In the genomic region with DNA sequence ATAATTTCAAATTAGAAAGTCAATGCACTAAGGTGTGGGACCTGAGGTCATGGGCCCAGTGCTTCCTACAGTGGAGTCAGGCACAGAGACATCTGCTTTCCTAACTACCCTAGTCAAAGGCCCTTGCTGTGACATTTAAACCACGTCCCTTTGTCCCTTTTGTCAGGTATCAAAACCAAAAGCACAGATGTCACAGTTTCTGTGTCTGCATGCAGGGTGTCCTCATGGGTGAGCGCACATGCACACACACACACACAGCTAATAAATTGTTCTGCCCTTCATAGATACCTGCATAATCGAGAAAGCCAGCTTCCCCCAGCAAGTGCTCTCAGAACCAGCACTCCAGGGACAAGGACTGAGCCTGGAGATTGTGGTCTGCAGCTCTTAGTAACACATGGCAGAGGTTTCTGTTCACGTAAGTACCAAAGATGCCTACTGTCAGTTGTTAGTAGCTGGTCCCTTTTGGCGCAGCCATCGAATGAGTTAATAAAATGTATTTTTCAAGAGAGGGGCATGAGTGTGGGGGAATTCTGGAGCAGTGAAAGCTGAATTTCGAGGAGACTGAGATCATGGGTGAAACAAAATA, we compare ENCODE assay signal across 24 cellular contexts. TPM values are rescaled to one million over a fixed set of nuclear protein-coding genes. Genes with fewer than 3 reads are reported as not detected.
A peak's percentile ranks its signal among the peaks of the same experiment; 100 is the strongest.
DNase-seq lines count a peak whose midpoint lies in the region; ATAC-seq and TF ChIP-seq lines count a peak whose summit lies in the region.
"Had no signal": no experiment of that assay in that cellular context is flagged by ENCODE, and none has a peak within 500 bp of the region (broad histone marks: within the 10 kb centered on the region; RNA-seq: fewer than 3 reads in every experiment).

No MANE protein-coding gene starts in this region.

- H3K27me3 Mint-ChIP-seq in activated CD4-positive, alpha-beta T cell treated with anti-CD3 and anti-CD28 coated beads, Interleukin-2, amount 10 ng/mL, durations not matched to agents 24 days and 14 days: no peaks in the 10 kb centered on the region
- H3K27me3 Mint-ChIP-seq: activated naive CD4-positive, alpha-beta T cell treated with anti-CD3 and anti-CD28 coated beads, Interleukin-2, amount 10 ng/mL, durations not matched to agents 7 days and 5 days had no signal

- H3K27ac Mint-ChIP-seq in activated CD4-positive, alpha-beta T cell treated with anti-CD3 and anti-CD28 coated beads, Interleukin-2, amount 10 ng/mL, durations not matched to agents 24 days and 14 days: no peak overlapping the region
- H3K27ac Mint-ChIP-seq: activated CD8-positive, alpha-beta T cell treated with anti-CD3 and anti-CD28 coated beads for 36 hours; activated naive CD4-positive, alpha-beta T cell treated with anti-CD3 and anti-CD28 coated beads, Interleukin-2, amount 10 ng/mL, durations not matched to agents 7 days and 5 days; activated T-cell treated with anti-CD3 and anti-CD28 coated beads, Interleukin-2, amount 50 U/mL, for 24 hours; T-helper 17 cell; WTC11 had no signal

- ATAC-seq in GM18498 (IDR thresholded peaks at IDR 0.05; ENCODE audit: unreplicated experiment): peak; percentile 77
- ATAC-seq in GM21619 (IDR thresholded peaks at IDR 0.05; ENCODE audit: unreplicated experiment): peak; percentile 59
- ATAC-seq in Right ventricle myocardium inferior: no peak
- ATAC-seq: activated CD8-positive, alpha-beta T cell treated with anti-CD3 and anti-CD28 coated beads for 36 hours; left lung; T-helper 17 cell; WTC11 had no signal

- H3K4me1 Mint-ChIP-seq in activated CD4-positive, alpha-beta T cell treated with anti-CD3 and anti-CD28 coated beads, Interleukin-2, amount 10 ng/mL, durations not matched to agents 24 days and 14 days: no peaks in the 10 kb centered on the region
- H3K4me1 Mint-ChIP-seq: activated naive CD4-positive, alpha-beta T cell treated with anti-CD3 and anti-CD28 coated beads, Interleukin-2, amount 10 ng/mL, durations not matched to agents 7 days and 5 days had no signal

- DNase-seq in GM06990 (ENCODE audit: extremely low read depth, insufficient read length) (peak; percentile 35), NCI-H187 treated with DMSO at 0.1 percent for 48 hours (lab: John Stamatoyannopoulos, UW) (peak; percentile 17), HUDEP-2 (lab: John Stamatoyannopoulos, UW; ENCODE audit: unreplicated experiment in 76 of 76) (no peak), Right ventricle myocardium inferior (ENCODE audit: missing footprints) (no peak), brain microvascular endothelial cell (no peak)
- DNase-seq in activated CD4-positive, alpha-beta T cell treated with anti-CD3 and anti-CD28 coated beads, Interleukin-2, amount 10 ng/mL, durations not matched to agents 24 days and 14 days: no peak
- DNase-seq: activated CD8-positive, alpha-beta T cell treated with anti-CD3 and anti-CD28 coated beads for 36 hours; activated naive CD4-positive, alpha-beta T cell treated with anti-CD3 and anti-CD28 coated beads, Interleukin-2, amount 10 ng/mL, durations not matched to agents 7 days and 5 days; activated T-cell treated with anti-CD3 and anti-CD28 coated beads, Interleukin-2, amount 50 U/mL, for 24 hours; COR-L47; left lung; NCI-H510A; OCI-M1; SIG-M5; stimulated activated CD4-positive, alpha-beta T cell treated with anti-CD3 and anti-CD28 coated beads, Interleukin-12 subunit alpha, Interleukin-12 subunit beta, amount 100 ng/mL, for 4 hours; T-helper 17 cell; thyroid gland had no signal

- H3K36me3 ChIP-seq in GM06990 (ENCODE audit: control insufficient read depth, insufficient read depth, low read length) (no peaks in the 10 kb centered on the region), brain microvascular endothelial cell (replicated peaks) (no peaks in the 10 kb centered on the region)
- H3K36me3 ChIP-seq: left lung, neutrophil, thyroid gland had no signal

- no peaks in the 10 kb centered on the region for H3K9me3 Mint-ChIP-seq in activated CD4-positive, alpha-beta T cell treated with anti-CD3 and anti-CD28 coated beads, Interleukin-2, amount 10 ng/mL, durations not matched to agents 24 days and 14 days
- H3K9me3 Mint-ChIP-seq: activated CD8-positive, alpha-beta T cell treated with anti-CD3 and anti-CD28 coated beads for 36 hours; activated naive CD4-positive, alpha-beta T cell treated with anti-CD3 and anti-CD28 coated beads, Interleukin-2, amount 10 ng/mL, durations not matched to agents 7 days and 5 days; activated T-cell treated with anti-CD3 and anti-CD28 coated beads, Interleukin-2, amount 50 U/mL, for 24 hours; WTC11 had no signal

- no peaks in the 10 kb centered on the region for H3K36me3 Mint-ChIP-seq in activated CD4-positive, alpha-beta T cell treated with anti-CD3 and anti-CD28 coated beads, Interleukin-2, amount 10 ng/mL, durations not matched to agents 24 days and 14 days (ENCODE audit: low read depth)
- H3K36me3 Mint-ChIP-seq: activated naive CD4-positive, alpha-beta T cell treated with anti-CD3 and anti-CD28 coated beads, Interleukin-2, amount 10 ng/mL, durations not matched to agents 7 days and 5 days; WTC11 had no signal

- no peak overlapping the region for H3K27ac ChIP-seq in brain microvascular endothelial cell
- H3K27ac ChIP-seq: left lung, neutrophil, thyroid gland had no signal

- H3K4me3 Mint-ChIP-seq in activated CD4-positive, alpha-beta T cell treated with anti-CD3 and anti-CD28 coated beads, Interleukin-2, amount 10 ng/mL, durations not matched to agents 24 days and 14 days: no peak overlapping the region
- H3K4me3 Mint-ChIP-seq: activated CD8-positive, alpha-beta T cell treated with anti-CD3 and anti-CD28 coated beads for 36 hours; activated naive CD4-positive, alpha-beta T cell treated with anti-CD3 and anti-CD28 coated beads, Interleukin-2, amount 10 ng/mL, durations not matched to agents 7 days and 5 days; activated T-cell treated with anti-CD3 and anti-CD28 coated beads, Interleukin-2, amount 50 U/mL, for 24 hours; T-helper 17 cell; WTC11 had no signal

- TF ChIP-seq CTCF in GM06990 (IDR thresholded peaks at IDR 0.05; ENCODE audit: insufficient read depth, low read length, poor library complexity, severe bottlenecking) (no peak), brain microvascular endothelial cell (IDR thresholded peaks at IDR 0.05; ENCODE audit: low read depth, low read length, missing control alignments) (no peak)

- H3K27me3 ChIP-seq in GM06990 (replicated peaks; ENCODE audit: control insufficient read depth, insufficient read depth, low read length): no peaks in the 10 kb centered on the region
- H3K27me3 ChIP-seq in brain microvascular endothelial cell (replicated peaks): no peaks in the 10 kb centered on the region
- H3K27me3 ChIP-seq: neutrophil, thyroid gland had no signal

- in situ Hi-C loops in brain microvascular endothelial cell (cut with HindIII; ENCODE audit: low pct_ligation_motif_present, low sequenced_read_pairs): no loop called here

- H3K4me3 ChIP-seq in GM06990 (replicated peaks; ENCODE audit: low read depth, low read length) (no peak overlapping the region), brain microvascular endothelial cell (ENCODE audit: low read depth, low read length) (no peak overlapping the region)
- H3K4me3 ChIP-seq: K562, left lung, thyroid gland had no signal

- intact Hi-C loops in activated CD4-positive, alpha-beta T cell treated with anti-CD3 and anti-CD28 coated beads, Interleukin-2, amount 10 ng/mL, durations not matched to agents 24 days and 14 days (cut with micrococcal nuclease): no loop called here
- intact Hi-C loops in Right ventricle myocardium inferior (cut with DNase I): no loop called here

RNA-seq across cellular contexts. Expression of a gene that starts 25.7 kb away (rescaled TPM):
- 0.02 TPM in 1 of 2 replicates, not detected in the other for total RNA-seq in activated CD4-positive, alpha-beta T cell treated with anti-CD3 and anti-CD28 coated beads, Interleukin-2, amount 10 ng/mL, durations not matched to agents 24 days and 14 days
- total RNA-seq in Right ventricle myocardium inferior: not detected
- total RNA-seq: activated CD8-positive, alpha-beta T cell treated with anti-CD3 and anti-CD28 coated beads for 36 hours; astrocyte; K562; renal cortical epithelial cell had no signal

Comparison
In these comparisons a context has a peak if more than half of its experiments do, and no peak if none do; other contexts are left out.
1. DNase-seq: peak in GM06990 (single experiment) and NCI-H187 treated with DMSO at 0.1 percent for 48 hours (single experiment); none in activated CD4-positive, alpha-beta T cell treated with anti-CD3 and anti-CD28 coated beads, Interleukin-2, amount 10 ng/mL, durations not matched to agents 24 days and 14 days (single experiment), HUDEP-2 (0 of 76), Right ventricle myocardium inferior (single experiment) and brain microvascular endothelial cell (single experiment).